10 cellular contexts compared by ENCODE assay signal in genomic region chr13:104318121-104318520, GRCh38.
DNase-seq lines count a peak whose midpoint lies in the region; ATAC-seq and TF ChIP-seq lines count a peak whose summit lies in the region.
"Had no signal": no experiment of that assay in that cellular context is flagged by ENCODE, and none has a peak within 500 bp of the region (broad histone marks: within the 10 kb centered on the region; RNA-seq: fewer than 3 reads in every experiment).

No MANE protein-coding gene starts in this region.

- DNase-seq in HCT116 (ENCODE audit: low read depth, low spot score) (peak; percentile 4), NCI-H226 (peak; percentile 40), choroid plexus epithelial cell (ENCODE audit: low read depth) (peak; percentile 84), NCI-H2029 treated with DMSO at 0.1 percent for 48 hours (lab: John Stamatoyannopoulos, UW) (no peak), transverse colon (no peak)
- DNase-seq: activated CD4-positive, alpha-beta T cell treated with anti-CD3 and anti-CD28 coated beads, Interleukin-2, amount 10 ng/mL, durations not matched to agents 7 days and 5 days had no signal

- TF ChIP-seq EP300 in neural cell (conservative IDR thresholded peaks at IDR 0.05; ENCODE audit: poor library complexity, severe bottlenecking) (no peak), transverse colon (IDR thresholded peaks at IDR 0.05; ENCODE audit: low read depth) (no peak)

- no peaks in the 10 kb centered on the region for H3K79me2 ChIP-seq in HCT116 (ENCODE audit: insufficient read depth, low read length)
- no peaks in the 10 kb centered on the region for H3K79me2 ChIP-seq in neural cell (replicated peaks; ENCODE audit: insufficient read depth, low read length)

- H3K9me3 ChIP-seq in HCT116 (ENCODE audit: control insufficient read depth in 1 of 2, insufficient read depth in 1 of 2, low read depth in 1 of 2, low read length in 2 of 2) (no peaks in the 10 kb centered on the region), neural cell (ENCODE audit: low read length) (no peaks in the 10 kb centered on the region), transverse colon (no peaks in the 10 kb centered on the region)
- H3K9me3 ChIP-seq: vagina had no signal

- TF ChIP-seq RAD21 in HCT116 (IDR thresholded peaks at IDR 0.05; ENCODE audit: low read depth), result peak; percentile 44
- peak; percentile 80 for TF ChIP-seq RAD21 in neural cell (conservative IDR thresholded peaks at IDR 0.05)

- WGBS in transverse colon (ENCODE audit: low coverage in 1 of 2), 2 donors, result 8 to 12% methylated on average over 1 of the region's 1 CpG

- TF ChIP-seq POLR2A in HCT116 (IDR thresholded peaks at IDR 0.05; ENCODE audit: borderline replicate concordance, extremely low read depth, insufficient read depth, insufficient read length) (no peak), transverse colon (IDR thresholded peaks at IDR 0.05) (no peak)

- in situ Hi-C loops in transverse colon (cut with MboI; ENCODE audit: low pct_ligation_motif_present in 1 of 4, low pct_unique_long_range_greater_than_20kb in 1 of 4, low sequenced_read_pairs in 3 of 4), result no loop called here

- RAD21 ChIA-PET in HCT116 (lab: Charles Lee; ENCODE audit: low non-redundant PET in 1 of 2, low total read pairs in 2 of 2, uncharacterized antibody in 2 of 2, unreplicated experiment in 2 of 2), result no interaction called here

- BruUV-seq in HCT116 (replicated peaks; lab: Mats Ljungman, UMichigan), result no TSS peak

- H3K27ac ChIP-seq in HCT116 (ENCODE audit: low read depth, low read length) (no peak overlapping the region), neural cell (ENCODE audit: low read length) (no peak overlapping the region), transverse colon (no peak overlapping the region)
- H3K27ac ChIP-seq: vagina had no signal

- H3K27me3 ChIP-seq in HCT116 (ENCODE audit: insufficient read depth, low read length) (no peaks in the 10 kb centered on the region), neural cell (ENCODE audit: insufficient read depth, low read depth, low read length) (no peaks in the 10 kb centered on the region), transverse colon (no peaks in the 10 kb centered on the region)
- H3K27me3 ChIP-seq: vagina had no signal

- H3F3A ChIP-seq in neural cell (ENCODE audit: insufficient read depth, low read length, poor library complexity, severe bottlenecking), result no peaks in the 10 kb centered on the region

- no peaks in the 10 kb centered on the region for H3K36me3 ChIP-seq in HCT116 (ENCODE audit: control insufficient read depth in 1 of 2, insufficient read depth in 2 of 2, low read length in 2 of 2)
- H3K36me3 ChIP-seq in neural cell (ENCODE audit: insufficient read depth, low read length), result no peaks in the 10 kb centered on the region
- no peaks in the 10 kb centered on the region for H3K36me3 ChIP-seq in transverse colon
- H3K36me3 ChIP-seq: vagina had no signal

- no peaks in the 10 kb centered on the region for H4K20me1 ChIP-seq in HCT116 (ENCODE audit: insufficient read depth)
- H4K20me1 ChIP-seq in neural cell (ENCODE audit: insufficient read depth), result no peaks in the 10 kb centered on the region

- intact Hi-C loops in HCT116 (cut with micrococcal nuclease) (no loop called here), transverse colon (cut with DNase I; ENCODE audit: low total_unique reads) (no loop called here)

- H2AFZ ChIP-seq in HCT116 (ENCODE audit: low read depth, low read length, poor library complexity, severe bottlenecking) (peak overlapping the region; percentile 49), neural cell (ENCODE audit: low read depth, low read length) (no peak overlapping the region)

- TF ChIP-seq CTCF in HCT116 (IDR thresholded peaks at IDR 0.05 in 2 of 3, conservative IDR thresholded peaks at IDR 0.05 in 1 of 3; ENCODE audit: borderline replicate concordance in 1 of 3, insufficient read depth in 1 of 3, low read depth in 2 of 3, low read length in 2 of 3), result peak in 2 of 3 experiments; percentile 25 to 56; a peak in 3 of 6 replicates
- peak; percentile 76 for TF ChIP-seq CTCF in choroid plexus epithelial cell (conservative IDR thresholded peaks at IDR 0.05; ENCODE audit: low read depth, low read length)
- peak; percentile 72 for TF ChIP-seq CTCF in neural cell (IDR thresholded peaks at IDR 0.05; ENCODE audit: poor library complexity, severe bottlenecking)
- no peak for TF ChIP-seq CTCF in transverse colon (IDR thresholded peaks at IDR 0.05)

- H3K4me3 ChIP-seq in HCT116 (replicated peaks in 1 of 2; ENCODE audit: low read depth in 1 of 2, low read length in 2 of 2), result no peak overlapping the region
- no peak overlapping the region for H3K4me3 ChIP-seq in choroid plexus epithelial cell (ENCODE audit: low read depth, low read length)
- no peak overlapping the region for H3K4me3 ChIP-seq in neural cell (ENCODE audit: low read length)
- no peak overlapping the region for H3K4me3 ChIP-seq in transverse colon
- H3K4me3 ChIP-seq: vagina had no signal

- POLR2A ChIA-PET in HCT116 (lab: Charles Lee), result no interaction called here

- ATAC-seq in HCT116 (peak; percentile 62; the same call in 1 of the 2 replicates), GM21390 (IDR thresholded peaks at IDR 0.05; ENCODE audit: unreplicated experiment) (no peak), HG03097 (IDR thresholded peaks at IDR 0.05; ENCODE audit: low FRiP score, unreplicated experiment) (no peak)

- H3K9me2 ChIP-seq in HCT116 (ENCODE audit: insufficient read depth) (no peaks in the 10 kb centered on the region), neural cell (ENCODE audit: insufficient read depth, low read length) (no peaks in the 10 kb centered on the region)

- H3K4me1 ChIP-seq in HCT116 (ENCODE audit: control insufficient read depth in 1 of 2, insufficient read depth in 2 of 2, low read length in 2 of 2), result peaks cover 0 to 16% of the 10 kb centered on the region in 2 experiments; a peak in 2 of 4 replicates
- no peaks in the 10 kb centered on the region for H3K4me1 ChIP-seq in transverse colon
- H3K4me1 ChIP-seq: vagina had no signal

- CTCF ChIA-PET in HCT116 (lab: Charles Lee), result interaction anchor here (1.5 kb wide), 1 partner anchor 253 kb away, joined by 7 read pairs; no protein-coding TSS in a partner anchor

- H3K4me2 ChIP-seq in HCT116 (ENCODE audit: low read length) (no peak overlapping the region), neural cell (ENCODE audit: low read length) (no peak overlapping the region)

- H3K9ac ChIP-seq in HCT116 (ENCODE audit: low read length), result no peak overlapping the region
- H3K9ac ChIP-seq in neural cell (ENCODE audit: low read length), result no peak overlapping the region

TF ChIP-seq in HCT116, 20 proteins besides CTCF, POLR2A, EP300 and RAD21 (continues in another document):
- TF ChIP-seq CBX3 (IDR thresholded peaks at IDR 0.05; ENCODE audit: low read depth) (no peak), FOSL1 (IDR thresholded peaks at IDR 0.05; ENCODE audit: low read depth) (no peak), YY1 (IDR thresholded peaks at IDR 0.05; ENCODE audit: extremely low read depth, insufficient replicate concordance, low read depth, low read length) (no peak), ATF3 (IDR thresholded peaks at IDR 0.05) (no peak), JUND (IDR thresholded peaks at IDR 0.05) (no peak), ZBTB33 (IDR thresholded peaks at IDR 0.05; ENCODE audit: extremely low read depth, insufficient replicate concordance, low read length) (no peak)

TF ChIP-seq in neural cell, 6 proteins besides CTCF, POLR2A, EP300 and RAD21:
- TF ChIP-seq REST (IDR thresholded peaks at IDR 0.05; ENCODE audit: borderline replicate concordance) (no peak), EZH2 (IDR thresholded peaks at IDR 0.05; ENCODE audit: borderline replicate concordance, insufficient read depth, low read length, poor library complexity, severe bottlenecking) (no peak), SMC3 (conservative IDR thresholded peaks at IDR 0.05; ENCODE audit: poor library complexity) (peak; percentile 76)

Comparison
In these comparisons a context has a peak if more than half of its experiments do, and no peak if none do; other contexts are left out.
1. DNase-seq: peak in HCT116 (single experiment), NCI-H226 (single experiment) and choroid plexus epithelial cell (single experiment); none in NCI-H2029 treated with DMSO at 0.1 percent for 48 hours (single experiment) and transverse colon (single experiment).
2. CTCF ChIP-seq: peak in HCT116 (2 of 3), choroid plexus epithelial cell (single experiment) and neural cell (single experiment); none in transverse colon (0 of 5).